Comparison of ENCODE assay signal across 8 cellular contexts in the genomic region with DNA sequence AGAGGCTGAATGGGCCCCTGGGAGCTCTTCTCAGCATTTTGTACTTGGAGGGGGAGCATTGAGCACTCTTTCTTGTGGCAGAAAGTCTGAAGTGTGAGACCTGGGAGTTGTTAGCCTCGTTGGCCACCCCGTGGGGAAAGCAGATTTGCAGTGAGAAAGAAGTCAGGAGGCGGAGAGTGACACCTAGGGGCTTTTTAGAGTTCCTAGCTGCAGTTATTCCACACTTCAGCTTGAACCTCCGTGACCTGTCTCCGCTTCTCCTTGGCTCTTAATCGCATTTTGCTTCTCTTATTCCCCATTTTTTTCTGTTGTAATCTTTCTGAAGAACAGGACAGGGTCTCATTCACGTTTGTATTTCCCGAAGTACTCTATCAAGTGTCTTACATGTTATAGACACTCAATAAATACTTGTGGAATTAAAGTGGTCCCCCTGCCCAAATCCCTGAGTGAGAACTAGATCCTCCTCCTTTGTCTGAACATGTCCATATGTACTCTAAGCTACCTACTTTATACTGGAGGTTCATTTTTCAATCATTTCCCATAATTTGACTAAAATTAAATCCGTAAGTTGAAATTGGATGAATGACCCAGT. TPM values are rescaled to one million over a fixed set of nuclear protein-coding genes. Genes with fewer than 3 reads are reported as not detected.
DNase-seq lines count a peak whose midpoint lies in the region; ATAC-seq and TF ChIP-seq lines count a peak whose summit lies in the region.

No MANE protein-coding gene starts in this region.

- peak overlapping the region; percentile 13 for H3K9ac ChIP-seq in NT2/D1 (ENCODE audit: insufficient read length, low read depth)

- peak overlapping the region; percentile 15; the same call in 1 of the 2 replicates for H3K27ac ChIP-seq in DOHH2 (ENCODE audit: low read depth, low read length)
- no peak overlapping the region for H3K27ac ChIP-seq in naive thymus-derived CD4-positive, alpha-beta T cell (ENCODE audit: low read depth, low read length)
- no peak overlapping the region for H3K27ac ChIP-seq in thoracic aorta

- DNase-seq in HPDE6-E6E7 (ENCODE audit: extremely low spot score) (peak; percentile 58), NT2/D1 (ENCODE audit: low read depth, low spot score) (peak; percentile 88), activated T-cell treated with anti-CD3 and anti-CD28 coated beads for 24 hours (ENCODE audit: low read depth) (peak; percentile 50), erythroblast (lab: John Stamatoyannopoulos, UW) (peak; percentile 85 to 87), thoracic aorta (ENCODE audit: low spot score) (no peak)
- peak in 8 of 9 donors; percentile 49 to 81 (median 72) for DNase-seq in naive thymus-derived CD4-positive, alpha-beta T cell

- TF ChIP-seq CTCF in DOHH2 (IDR thresholded peaks at IDR 0.05; ENCODE audit: low read depth, low read length, poor library complexity, severe bottlenecking) (peak; percentile 89), thoracic aorta (IDR thresholded peaks at IDR 0.05) (peak; percentile 81)

- H3K4me3 Mint-ChIP-seq in naive thymus-derived CD4-positive, alpha-beta T cell, result peak overlapping the region in 3 of 10 donors; percentile 32 to 35 (median 33)

- peaks cover 0 to 6% (median 0%) of the 10 kb centered on the region in 5 donors for H3K36me3 Mint-ChIP-seq in naive thymus-derived CD4-positive, alpha-beta T cell

- peak overlapping the region in 4 of 9 donors; percentile 34 to 75 (median 61) for H3K27ac Mint-ChIP-seq in naive thymus-derived CD4-positive, alpha-beta T cell

- ATAC-seq in GM21447 (IDR thresholded peaks at IDR 0.05; ENCODE audit: unreplicated experiment) (peak; percentile 96), thoracic aorta (ENCODE audit: insufficient number of reproducible peaks, low FRiP score, low read depth) (peak; percentile 86)
- peak; percentile 91 for ATAC-seq in naive thymus-derived CD4-positive, alpha-beta T cell

- peak overlapping the region; percentile 55 for H3K4me2 ChIP-seq in DOHH2 (ENCODE audit: low read length)

- H3K36me3 ChIP-seq in DOHH2 (ENCODE audit: control insufficient read depth, low read length) (no peaks in the 10 kb centered on the region), NT2/D1 (ENCODE audit: insufficient read depth, insufficient read length, low read length) (no peaks in the 10 kb centered on the region), thoracic aorta (no peaks in the 10 kb centered on the region)
- no peaks in the 10 kb centered on the region for H3K36me3 ChIP-seq in naive thymus-derived CD4-positive, alpha-beta T cell (ENCODE audit: control insufficient read depth in 2 of 3, insufficient read depth in 3 of 3, low read length in 3 of 3)

- peaks cover 7 to 36% (median 34%) of the 10 kb centered on the region in 7 donors for H3K4me1 Mint-ChIP-seq in naive thymus-derived CD4-positive, alpha-beta T cell

- H3K9me2 ChIP-seq in DOHH2 (replicated peaks; ENCODE audit: control insufficient read depth, low read length), result no peaks in the 10 kb centered on the region

- H3K4me3 ChIP-seq in DOHH2 (ENCODE audit: low read length) (peak overlapping the region; percentile 26), NT2/D1 (ENCODE audit: insufficient read length, low read depth) (no peak overlapping the region), thoracic aorta (no peak overlapping the region)
- H3K4me3 ChIP-seq in naive thymus-derived CD4-positive, alpha-beta T cell (ENCODE audit: low read length), result no peak overlapping the region

- no peaks in the 10 kb centered on the region for H4K20me1 ChIP-seq in DOHH2 (ENCODE audit: control insufficient read depth, insufficient read depth, low read depth, low read length)

- H3F3A ChIP-seq in DOHH2 (ENCODE audit: control insufficient read depth, insufficient read depth), result no peaks in the 10 kb centered on the region

- peaks cover 0 to 9% (median 0%) of the 10 kb centered on the region in 5 donors for H3K27me3 Mint-ChIP-seq in naive thymus-derived CD4-positive, alpha-beta T cell

- H3K27me3 ChIP-seq in DOHH2 (ENCODE audit: control insufficient read depth, low read length) (no peaks in the 10 kb centered on the region), NT2/D1 (ENCODE audit: insufficient read depth, insufficient read length) (no peaks in the 10 kb centered on the region), thoracic aorta (replicated peaks; ENCODE audit: insufficient read depth) (no peaks in the 10 kb centered on the region)
- H3K27me3 ChIP-seq in naive thymus-derived CD4-positive, alpha-beta T cell (ENCODE audit: control insufficient read depth in 2 of 2, insufficient read depth in 2 of 2, low read length in 2 of 2), result no peaks in the 10 kb centered on the region

- H3K9me3 ChIP-seq in DOHH2 (ENCODE audit: control insufficient read depth, insufficient read depth, low read length), result no peaks in the 10 kb centered on the region
- H3K9me3 ChIP-seq in NT2/D1 (ENCODE audit: insufficient read depth, low read length), result no peaks in the 10 kb centered on the region
- no peaks in the 10 kb centered on the region for H3K9me3 ChIP-seq in naive thymus-derived CD4-positive, alpha-beta T cell (ENCODE audit: control insufficient read depth in 2 of 3, low read length in 3 of 3)
- no peaks in the 10 kb centered on the region for H3K9me3 ChIP-seq in thoracic aorta

- H3K4me1 ChIP-seq in DOHH2 (ENCODE audit: control insufficient read depth, low read length) (peaks cover 26% of the 10 kb centered on the region), NT2/D1 (ENCODE audit: insufficient read depth, insufficient read length) (no peaks in the 10 kb centered on the region), thoracic aorta (ENCODE audit: control insufficient read depth in 1 of 2, low read depth in 2 of 2) (no peaks in the 10 kb centered on the region)
- H3K4me1 ChIP-seq in naive thymus-derived CD4-positive, alpha-beta T cell (ENCODE audit: control insufficient read depth in 2 of 2, insufficient read depth in 2 of 2, low read length in 2 of 2), result peaks cover 0 to 6% of the 10 kb centered on the region in 2 donors

- intact Hi-C loops in naive thymus-derived CD4-positive, alpha-beta T cell (cut with micrococcal nuclease), result loop anchor here (1.0 to 5.0 kb wide), 15 partner anchors 22 to 702 kb away; partner anchors contain the start of genes DNAI4 (in 1 of the 2) and MIER1 (in 1 of the 2)

- CTCF ChIA-PET in naive thymus-derived CD4-positive, alpha-beta T cell (lab: Charles Lee), result interaction anchor here (0.6 to 13.4 kb wide), 51 partner anchors 11 to 804 kb away, joined by 3 to 157 read pairs (median 4); partner anchors contain the start of genes IL23R and SLC35D1

- peaks cover 12% of the 10 kb centered on the region for H3K79me2 ChIP-seq in DOHH2 (ENCODE audit: control insufficient read depth, low read length)

- TF ChIP-seq POLR2A in erythroblast (IDR thresholded peaks at IDR 0.05; ENCODE audit: low read length), result no peak

- POLR2A ChIA-PET in naive thymus-derived CD4-positive, alpha-beta T cell (lab: Charles Lee), result interaction anchor here (0.7 to 2.8 kb wide), 9 partner anchors 21 to 581 kb away, joined by 3 to 16 read pairs (median 4); partner anchors contain the start of gene SLC35D1

- peaks cover 0 to 3% (median 0%) of the 10 kb centered on the region in 11 donors for H3K9me3 Mint-ChIP-seq in naive thymus-derived CD4-positive, alpha-beta T cell

RNA-seq across cellular contexts. Expression of gene C1orf141, which starts 14.5 kb away (rescaled TPM):
- total RNA-seq in naive thymus-derived CD4-positive, alpha-beta T cell, result not detected
- not detected for polyA plus RNA-seq in naive thymus-derived CD4-positive, alpha-beta T cell
- not detected for total RNA-seq in thoracic aorta

RNA-seq across cellular contexts. Expression of gene IL23R, which starts 17.0 kb away (rescaled TPM):
- total RNA-seq in naive thymus-derived CD4-positive, alpha-beta T cell, result under 1 TPM in 2 of 5 experiments, not detected in 3; 0.17 to 0.48 TPM
- under 1 TPM in 1 of 2 donors, not detected in 1; 0.09 TPM for polyA plus RNA-seq in naive thymus-derived CD4-positive, alpha-beta T cell
- not detected for total RNA-seq in thoracic aorta
